8 cellular contexts compared by ENCODE assay signal in genomic region chr5:57173026-57173317, GRCh38. TPM values are rescaled to one million over a fixed set of nuclear protein-coding genes. Genes with fewer than 3 reads are reported as not detected.
DNase-seq lines count a peak whose midpoint lies in the region; ATAC-seq, FAIRE-seq and TF ChIP-seq lines count a peak whose summit lies in the region.

No MANE protein-coding gene starts in this region.

- H3K4me3 ChIP-seq in AG04450 (ENCODE audit: low read depth, low read length) (peak overlapping the region; percentile 93), muscle layer of duodenum (ENCODE audit: low read depth in 1 of 2, low read length in 2 of 2) (peak overlapping the region; percentile 77 to 89)

- peak overlapping the region; percentile 95 for H3K4me3 Mint-ChIP-seq in chondrocyte (ENCODE audit: unreplicated experiment)

- ATAC-seq in GM18520 (IDR thresholded peaks at IDR 0.05; ENCODE audit: unreplicated experiment) (no peak), GM18873 (IDR thresholded peaks at IDR 0.05; ENCODE audit: low FRiP score, unreplicated experiment) (no peak)

- peak overlapping the region; percentile 99 for H3K27ac ChIP-seq in AG04450 (ENCODE audit: low read depth, low read length)
- H3K27ac ChIP-seq in muscle layer of duodenum (ENCODE audit: low read length), result peak overlapping the region; percentile 96

- no peaks in the 10 kb centered on the region for H3K27me3 ChIP-seq in AG04450 (ENCODE audit: control insufficient read depth, insufficient read depth, low read length)
- H3K27me3 ChIP-seq in muscle layer of duodenum (ENCODE audit: low read depth, low read length), result no peaks in the 10 kb centered on the region

- peaks cover 4% of the 10 kb centered on the region for H3K36me3 Mint-ChIP-seq in chondrocyte (ENCODE audit: low read depth)

- POLR2A ChIA-PET in AG04450 (lab: Yijun Ruan, JAX), result interaction anchor here (1.0 to 1.4 kb wide), 4 partner anchors 17 to 263 kb away, joined by 5 to 15 read pairs (median 8); partner anchors contain the start of gene SETD9

- H3K27me3 Mint-ChIP-seq in chondrocyte (ENCODE audit: low read depth), result no peaks in the 10 kb centered on the region

- peaks cover 0 to 21% of the 10 kb centered on the region in 2 donors for H3K36me3 ChIP-seq in muscle layer of duodenum (ENCODE audit: control insufficient read depth in 1 of 2, insufficient read depth in 2 of 2, low read length in 2 of 2)

- TF ChIP-seq CTCF in AG04450 (IDR thresholded peaks at IDR 0.05; ENCODE audit: low read depth, low read length) (no peak), chondrocyte (IDR thresholded peaks at IDR 0.05) (no peak)

- no peak; the same call in 1 of the 2 replicates for TF ChIP-seq EP300 in Ishikawa (IDR thresholded peaks at IDR 0.05; ENCODE audit: borderline replicate concordance)

- H3K9me3 Mint-ChIP-seq in chondrocyte (ENCODE audit: low read depth), result no peaks in the 10 kb centered on the region

- DNase-seq in AG04450 (ENCODE audit: low read depth, low spot score) (no peak), chondrocyte (ENCODE audit: low spot score) (no peak), SHP77 (lab: John Stamatoyannopoulos, UW) (no peak), frontal cortex (ENCODE audit: low spot score in 2 of 2) (no peak)

- CTCF ChIA-PET in AG04450 (lab: Charles Lee), result interaction anchor here (1.1 kb wide), 3 partner anchors 35 to 209 kb away, joined by 3 to 5 read pairs (median 4); no protein-coding TSS in a partner anchor

- H3K4me1 Mint-ChIP-seq in chondrocyte (ENCODE audit: low read depth), result peaks cover 37% of the 10 kb centered on the region

- H3K9me3 ChIP-seq in AG04450 (ENCODE audit: control insufficient read depth, insufficient read depth, low read length) (no peaks in the 10 kb centered on the region; the same call in 1 of the 2 replicates), muscle layer of duodenum (ENCODE audit: control insufficient read depth in 1 of 2, low read length in 2 of 2) (no peaks in the 10 kb centered on the region)

- H3K4me1 ChIP-seq in muscle layer of duodenum (ENCODE audit: control insufficient read depth in 1 of 2, insufficient read depth in 2 of 2, low read length in 2 of 2), result no peaks in the 10 kb centered on the region

- no peak for FAIRE-seq in frontal cortex (lab: Jason Lieb, UNC)

- peak overlapping the region; percentile 96 for H3K27ac Mint-ChIP-seq in chondrocyte (ENCODE audit: unreplicated experiment)

- no peak for TF ChIP-seq RAD21 in Ishikawa (IDR thresholded peaks at IDR 0.05; ENCODE audit: low read depth)

TF ChIP-seq in Ishikawa, 13 proteins besides CTCF, POLR2A, EP300 and RAD21:
- TF ChIP-seq TEAD4 (IDR thresholded peaks at IDR 0.05) (peak; percentile 27; the same call in 1 of the 2 replicates), YY1 (IDR thresholded peaks at IDR 0.05; ENCODE audit: low read depth) (no peak), CEBPB (IDR thresholded peaks at IDR 0.05) (no peak)

RNA-seq across cellular contexts. Expression of gene GPBP1, which starts 0.9 kb away (rescaled TPM):
- 44.5 and 67.7 TPM in 2 replicates for polyA plus RNA-seq in AG04450 (2011; rRNA removed)
- polyA minus RNA-seq in AG04450 (2011; rRNA and poly(A)+ RNA removed), result 14.2 and 34.6 TPM in 2 replicates
- total RNA-seq in chondrocyte (40.7 to 49.3 TPM (median 45.6 TPM) in 3 replicates), frontal cortex (154 TPM)
